ENCODE assay signal across 8 cellular contexts in the genomic region with DNA sequence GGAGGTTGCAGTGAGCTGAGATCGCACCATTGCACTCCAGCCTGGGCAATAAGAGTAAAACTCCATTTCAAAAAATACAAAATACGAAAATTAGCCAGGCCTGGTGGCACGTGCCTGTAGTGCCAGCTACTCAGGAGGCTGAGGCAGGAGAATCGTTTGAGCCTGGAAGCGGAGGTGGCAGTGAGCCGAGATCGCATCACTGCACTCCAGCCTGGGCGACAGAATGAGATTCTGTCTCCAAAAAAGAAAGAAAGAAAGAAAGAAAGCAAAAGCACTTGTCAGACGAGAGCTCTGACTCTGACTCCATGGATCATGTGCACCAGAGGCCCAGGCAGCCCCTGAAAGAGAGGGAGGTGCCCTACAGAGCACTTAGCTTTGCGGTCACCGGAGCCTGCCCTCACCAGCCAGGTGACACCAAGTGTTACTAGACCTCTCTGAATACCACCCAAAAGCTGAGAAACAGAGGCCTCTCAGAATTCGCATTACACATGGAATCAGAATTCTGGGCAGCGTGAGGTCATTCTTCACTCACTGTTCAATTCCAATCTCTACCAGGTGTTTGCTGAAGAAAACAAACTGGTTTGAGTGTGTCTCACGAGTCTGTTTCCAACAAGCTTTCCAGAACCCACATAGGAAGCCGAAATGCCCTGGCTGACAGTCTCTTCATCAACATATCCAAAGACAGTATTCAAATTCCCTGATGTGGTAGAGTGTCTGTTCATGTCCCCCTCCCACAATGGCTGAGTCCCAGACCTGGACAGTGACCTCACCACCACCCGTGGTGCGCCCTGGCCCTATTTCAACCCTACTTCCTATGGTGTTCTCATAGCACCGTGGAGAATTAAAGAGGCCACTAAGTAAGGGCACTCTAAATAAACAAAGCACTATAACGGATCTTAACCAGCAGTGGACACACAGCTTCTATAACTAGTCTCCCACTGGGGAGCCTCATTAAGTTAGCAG. TPM values are rescaled to one million over a fixed set of nuclear protein-coding genes. Genes with fewer than 3 reads are reported as not detected.
DNase-seq lines count a peak whose midpoint lies in the region; ATAC-seq and TF ChIP-seq lines count a peak whose summit lies in the region.

No MANE protein-coding gene starts in this region.

- H3K36me3 Mint-ChIP-seq in central memory CD8-positive, alpha-beta T cell (ENCODE audit: insufficient read depth): peaks cover 22% of the 10 kb centered on the region

- H3K9me3 Mint-ChIP-seq in central memory CD8-positive, alpha-beta T cell: no peaks in the 10 kb centered on the region

- H2AFZ ChIP-seq in DND-41 (ENCODE audit: low read depth, low read length): no peak overlapping the region

- peaks cover 44% of the 10 kb centered on the region for H3K79me2 ChIP-seq in DND-41 (ENCODE audit: insufficient read depth, low read length)

- TF ChIP-seq CTCF in DND-41 (IDR thresholded peaks at IDR 0.05; ENCODE audit: borderline replicate concordance, extremely low read depth, low read length, poor library complexity, severe bottlenecking) (no peak), NB4 (IDR thresholded peaks at IDR 0.05; ENCODE audit: low read depth, low read length) (no peak), uterus (IDR thresholded peaks at IDR 0.05) (no peak)

- ATAC-seq in DND-41 (ENCODE audit: insufficient read depth, low read depth) (no peak), HG03159 (IDR thresholded peaks at IDR 0.05; ENCODE audit: unreplicated experiment) (no peak), GM18511 (IDR thresholded peaks at IDR 0.05; ENCODE audit: unreplicated experiment) (no peak)
- ATAC-seq in central memory CD8-positive, alpha-beta T cell (replicated peaks; ENCODE audit: extremely low read depth, poor library complexity, severe bottlenecking): no peak

- H3K4me1 ChIP-seq in DND-41 (ENCODE audit: insufficient read depth, low read length) (peaks cover 28% of the 10 kb centered on the region), mesodermal cell (ENCODE audit: control insufficient read depth, insufficient read depth, low read length, poor library complexity, severe bottlenecking) (no peaks in the 10 kb centered on the region), uterus (peaks cover 0 to 4% of the 10 kb centered on the region in 2 donors)

- peak overlapping the region; percentile 96 for H3K4me3 Mint-ChIP-seq in central memory CD8-positive, alpha-beta T cell

- peak overlapping the region; percentile 95 for H3K4me2 ChIP-seq in DND-41 (ENCODE audit: insufficient read depth, low read length)

- WGBS in mesodermal cell (ENCODE audit: insufficient coverage in 2 of 2), 2 experiments: 80 to 91% methylated on average over 13 to 14 of the region's 19 CpGs

- peaks cover 6% of the 10 kb centered on the region for H4K20me1 ChIP-seq in DND-41 (ENCODE audit: insufficient read depth, low read length)

- H3K9ac ChIP-seq in DND-41 (ENCODE audit: low read depth, low read length): peak overlapping the region; percentile 76

- H3K27ac ChIP-seq in DND-41 (ENCODE audit: low read length) (peak overlapping the region; percentile 97; the same call in 1 of the 2 replicates), mesodermal cell (ENCODE audit: low read depth, low read length, severe bottlenecking) (no peak overlapping the region), uterus (peak overlapping the region; percentile 96 to 97)

- peak overlapping the region; percentile 99 for H3K27ac Mint-ChIP-seq in central memory CD8-positive, alpha-beta T cell (ENCODE audit: low read depth)

- no peaks in the 10 kb centered on the region for H3K9me3 ChIP-seq in DND-41 (ENCODE audit: insufficient read depth, low read length, severe bottlenecking)
- H3K9me3 ChIP-seq in mesodermal cell (ENCODE audit: control insufficient read depth, low read length): no peaks in the 10 kb centered on the region
- no peaks in the 10 kb centered on the region for H3K9me3 ChIP-seq in uterus

- no peak for DNase-seq in DND-41
- peak; percentile 25 for DNase-seq in NB4 (ENCODE audit: low read depth)
- DNase-seq in central memory CD8-positive, alpha-beta T cell (ENCODE audit: low spot score in 2 of 2): no peak
- no peak for DNase-seq in uterus
- no peak for DNase-seq in NCI-H2171 treated with DMSO at 0.1 percent for 48 hours (lab: John Stamatoyannopoulos, UW)

- peaks cover 28% of the 10 kb centered on the region for H3K36me3 ChIP-seq in DND-41 (ENCODE audit: insufficient read depth, low read length)
- H3K36me3 ChIP-seq in mesodermal cell (ENCODE audit: control insufficient read depth, insufficient read depth, low read length): peaks cover 23% of the 10 kb centered on the region
- no peaks in the 10 kb centered on the region for H3K36me3 ChIP-seq in uterus

- peaks cover 26% of the 10 kb centered on the region for H3K4me1 Mint-ChIP-seq in central memory CD8-positive, alpha-beta T cell

- H3K4me3 ChIP-seq in DND-41 (ENCODE audit: low read depth in 1 of 2, low read length in 2 of 2) (peak overlapping the region; percentile 74 to 92; a peak in 3 of 4 replicates), NB4 (ENCODE audit: low read depth, low read length) (peak overlapping the region; percentile 91), mesodermal cell (ENCODE audit: extremely low read depth, insufficient read depth, low read length, poor library complexity, severe bottlenecking) (peak overlapping the region; percentile 99), uterus (peak overlapping the region; percentile 100)

- intact Hi-C loops in uterus (cut with DNase I; ENCODE audit: low total_unique reads): no loop called here

- no peak for TF ChIP-seq POLR2A in NB4 (IDR thresholded peaks at IDR 0.05; ENCODE audit: extremely low read depth, insufficient read length)
- no peak for TF ChIP-seq POLR2A in uterus (IDR thresholded peaks at IDR 0.05)

- H3K27me3 ChIP-seq in DND-41 (ENCODE audit: insufficient read depth, low read length, poor library complexity): no peaks in the 10 kb centered on the region
- H3K27me3 ChIP-seq in uterus: no peaks in the 10 kb centered on the region

- no peaks in the 10 kb centered on the region for H3K27me3 Mint-ChIP-seq in central memory CD8-positive, alpha-beta T cell

RNA-seq across cellular contexts. Expression of gene FLCN, which starts 1.5 kb away (rescaled TPM):
- polyA plus RNA-seq in mesodermal cell (2013, experiment 1 of 2): 23.0 TPM
- polyA plus RNA-seq in mesodermal cell (2013, experiment 2 of 2): 17.8 TPM
- total RNA-seq in uterus: 10 to 100 TPM; 13.2 to 82.0 (median 61.5) TPM

RNA-seq across cellular contexts. Expression of gene PLD6, which starts 29.4 kb away (rescaled TPM):
- 0.59 TPM for polyA plus RNA-seq in mesodermal cell (2013, experiment 1 of 2)
- polyA plus RNA-seq in mesodermal cell (2013, experiment 2 of 2): 0.96 TPM
- total RNA-seq in uterus: 1 to 10 TPM in 3 of 4 donors, under 1 TPM in 1; 0.77 to 8.1 (median 5.0) TPM

RNA-seq across cellular contexts. Expression of gene COPS3, which starts 45.6 kb away (rescaled TPM):
- polyA plus RNA-seq in mesodermal cell (2013, experiment 1 of 2): 77.4 TPM
- 74.5 TPM for polyA plus RNA-seq in mesodermal cell (2013, experiment 2 of 2)
- 10 to 100 TPM; 13.1 to 83.3 (median 49.4) TPM for total RNA-seq in uterus
